27 cellular contexts compared by ENCODE assay signal in genomic region chr6:103879800-103880199, GRCh38.
"Had no signal": no experiment of that assay in that cellular context is flagged by ENCODE, and none has a peak within 500 bp of the region (broad histone marks: within the 10 kb centered on the region; RNA-seq: fewer than 3 reads in every experiment).

No MANE protein-coding gene starts in this region.

- H3K27ac Mint-ChIP-seq: dendritic cell treated with granulocyte-macrophage colony-stimulating factor and Interleukin-4, amounts not matched to agents 40 ng/mL and 50 ng/mL, for 4 days; effector memory CD8-positive, alpha-beta T cell had no signal

- H3K4me3 Mint-ChIP-seq: dendritic cell treated with granulocyte-macrophage colony-stimulating factor and Interleukin-4, amounts not matched to agents 40 ng/mL and 50 ng/mL, for 4 days; effector memory CD8-positive, alpha-beta T cell had no signal

- H3K4me3 ChIP-seq: colonic mucosa, coronary artery, dorsolateral prefrontal cortex, esophagus squamous epithelium, gastrocnemius medialis, gastroesophageal sphincter, heart left ventricle, heart right ventricle had no signal

- DNase-seq: colonic mucosa; cortex of kidney; dermis blood vessel endothelial cell; dorsolateral prefrontal cortex; effector CD4-positive, alpha-beta T cell; effector CD8-positive, alpha-beta T cell; effector memory CD4-positive, alpha-beta T cell; effector memory CD8-positive, alpha-beta T cell; erythroblast; esophagus squamous epithelium; foreskin fibroblast; foreskin keratinocyte; foreskin melanocyte; gastrocnemius medialis; glutamatergic neuron; head of caudate nucleus; heart left ventricle; heart right ventricle had no signal

- H3K4me1 ChIP-seq: colonic mucosa, esophagus squamous epithelium, foreskin keratinocyte, gastrocnemius medialis, gastroesophageal sphincter, heart left ventricle, heart right ventricle had no signal

- H3K27me3 Mint-ChIP-seq: dendritic cell treated with granulocyte-macrophage colony-stimulating factor and Interleukin-4, amounts not matched to agents 40 ng/mL and 50 ng/mL, for 4 days; effector memory CD8-positive, alpha-beta T cell had no signal

- H3K36me3 ChIP-seq: colonic mucosa, esophagus squamous epithelium, gastrocnemius medialis, gastroesophageal sphincter, heart left ventricle, heart right ventricle had no signal

- H3K27ac ChIP-seq: colonic mucosa, coronary artery, dorsolateral prefrontal cortex, epithelial cell of prostate, esophagus squamous epithelium, foreskin keratinocyte, gastrocnemius medialis, gastroesophageal sphincter, heart left ventricle, heart right ventricle had no signal

- FAIRE-seq: colon, endometrium, endothelial cell of umbilical vein, frontal cortex had no signal

- H3K9me3 ChIP-seq: colonic mucosa, gastrocnemius medialis had no signal

- H3K27me3 ChIP-seq: colonic mucosa, dorsolateral prefrontal cortex, esophagus squamous epithelium, foreskin keratinocyte, gastrocnemius medialis, gastroesophageal sphincter, heart left ventricle, heart right ventricle had no signal

- ATAC-seq: effector memory CD8-positive, alpha-beta T cell; esophagus mucosa; foreskin keratinocyte; gastrocnemius medialis; gastroesophageal sphincter; heart left ventricle; heart right ventricle had no signal
